8 cellular contexts compared by ENCODE assay signal in the genomic region with DNA sequence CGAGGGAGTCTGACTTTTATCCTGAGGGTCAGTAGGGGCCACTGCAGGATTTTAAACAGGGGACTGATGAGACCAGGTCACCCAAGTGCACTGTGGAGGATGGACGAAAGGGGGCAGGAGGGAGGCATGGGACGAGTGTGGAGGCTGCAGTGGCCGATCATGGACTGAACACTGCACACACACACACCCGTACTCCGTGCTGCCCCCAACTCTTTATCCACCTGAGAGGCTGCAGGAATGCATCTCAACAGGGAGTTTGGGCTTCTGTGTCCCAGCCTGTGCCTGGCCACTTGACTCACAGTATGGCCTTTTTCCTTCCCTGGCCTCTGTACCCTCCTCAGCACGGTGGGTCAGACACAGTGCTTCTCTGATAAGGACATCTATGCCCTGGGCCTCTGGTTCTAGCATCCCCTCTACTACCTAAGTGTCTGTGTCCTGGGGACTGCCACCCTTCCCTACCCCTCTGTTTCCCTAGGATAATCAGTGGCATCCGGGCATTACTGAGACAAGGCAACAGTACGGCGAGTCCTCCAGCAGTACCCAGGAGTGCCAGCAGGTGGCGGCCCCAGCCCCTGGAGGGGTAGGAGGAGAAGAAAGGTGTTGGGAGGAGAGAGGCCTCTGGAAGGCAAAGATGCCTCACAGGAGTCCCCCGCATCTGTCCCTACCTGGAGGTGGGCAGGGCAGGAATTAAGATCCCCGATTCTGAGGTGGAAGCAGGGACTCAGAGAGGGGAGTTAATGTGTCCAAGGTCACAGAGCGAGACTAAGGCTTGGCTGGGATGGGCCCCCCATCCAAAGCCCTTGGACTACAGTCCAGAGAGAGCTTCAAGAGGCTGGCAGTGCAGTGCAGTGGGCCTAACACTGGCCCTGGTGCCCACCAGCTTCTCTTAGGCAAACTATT.
A peak's percentile ranks its signal among the peaks of the same experiment; 100 is the strongest.
DNase-seq lines count a peak whose midpoint lies in the region; ATAC-seq and TF ChIP-seq lines count a peak whose summit lies in the region.

No MANE protein-coding gene starts in this region.

- no peaks in the 10 kb centered on the region for H3K9me3 Mint-ChIP-seq in T-helper 2 cell treated with Interferon-gamma antibody and Interleukin-4, amounts not matched to agents 5 μg/mL and 100 μg/mL, for 36 hours

- peak; percentile 62 for DNase-seq in GM06990 (ENCODE audit: extremely low read depth, insufficient read length)
- DNase-seq in HAP-1 (ENCODE audit: low spot score in 2 of 2): peak; percentile 48 to 95
- DNase-seq in NCI-H1092 (lab: John Stamatoyannopoulos, UW): peak; percentile 46
- peak; percentile 45 for DNase-seq in T-helper 2 cell treated with Interferon-gamma antibody and Interleukin-4, amounts not matched to agents 5 μg/mL and 100 μg/mL, for 36 hours (ENCODE audit: low spot score)
- peak in 50 of 58 donors; percentile 16 to 84 (median 54) for DNase-seq in anterior cingulate cortex (lab: John Stamatoyannopoulos, UW)
- peak; percentile 31 to 48 for DNase-seq in hippocampal formation (lab: John Stamatoyannopoulos, UW)

- in situ Hi-C loops in HAP-1 (cut with MboI; ENCODE audit: low sequenced_read_pairs): no loop called here

- H3K27me3 ChIP-seq in GM06990 (replicated peaks; ENCODE audit: control insufficient read depth, insufficient read depth, low read length) (no peaks in the 10 kb centered on the region; the same call in 1 of the 2 replicates), HAP-1 (ENCODE audit: low read depth) (no peaks in the 10 kb centered on the region)

- H3K4me1 ChIP-seq in HAP-1: no peaks in the 10 kb centered on the region

- no peak overlapping the region for H3K27ac Mint-ChIP-seq in T-helper 2 cell treated with Interferon-gamma antibody and Interleukin-4, amounts not matched to agents 5 μg/mL and 100 μg/mL, for 36 hours

- H3K36me3 Mint-ChIP-seq in T-helper 2 cell treated with Interferon-gamma antibody and Interleukin-4, amounts not matched to agents 5 μg/mL and 100 μg/mL, for 36 hours (ENCODE audit: low read depth): no peaks in the 10 kb centered on the region

- no peak for ATAC-seq in HG03045 (IDR thresholded peaks at IDR 0.05; ENCODE audit: unreplicated experiment)

- peak; percentile 97 for TF ChIP-seq CTCF in GM06990 (IDR thresholded peaks at IDR 0.05; ENCODE audit: insufficient read depth, low read length, poor library complexity, severe bottlenecking)

- H3K4me3 Mint-ChIP-seq in T-helper 2 cell treated with Interferon-gamma antibody and Interleukin-4, amounts not matched to agents 5 μg/mL and 100 μg/mL, for 36 hours: no peak overlapping the region

- H3K4me3 ChIP-seq in GM06990 (replicated peaks; ENCODE audit: low read depth, low read length): no peak overlapping the region
- no peak overlapping the region for H3K4me3 ChIP-seq in HAP-1
- no peak overlapping the region for H3K4me3 ChIP-seq in skin epidermis

- H3K27me3 Mint-ChIP-seq in T-helper 2 cell treated with Interferon-gamma antibody and Interleukin-4, amounts not matched to agents 5 μg/mL and 100 μg/mL, for 36 hours (ENCODE audit: low read depth): peaks cover 32% of the 10 kb centered on the region

- H3K36me3 ChIP-seq in GM06990 (ENCODE audit: control insufficient read depth, insufficient read depth, low read length) (no peaks in the 10 kb centered on the region), HAP-1 (replicated peaks) (no peaks in the 10 kb centered on the region)

- H3K27ac ChIP-seq in skin epidermis: peak overlapping the region in 13 of 21 experiments; percentile 21 to 92 (median 73)

- peaks cover 2% of the 10 kb centered on the region for H3K4me1 Mint-ChIP-seq in T-helper 2 cell treated with Interferon-gamma antibody and Interleukin-4, amounts not matched to agents 5 μg/mL and 100 μg/mL, for 36 hours (ENCODE audit: low read depth)

- H3K9me3 ChIP-seq in HAP-1: no peaks in the 10 kb centered on the region
